ENCODE assay signal across 19 cellular contexts in the genomic region with DNA sequence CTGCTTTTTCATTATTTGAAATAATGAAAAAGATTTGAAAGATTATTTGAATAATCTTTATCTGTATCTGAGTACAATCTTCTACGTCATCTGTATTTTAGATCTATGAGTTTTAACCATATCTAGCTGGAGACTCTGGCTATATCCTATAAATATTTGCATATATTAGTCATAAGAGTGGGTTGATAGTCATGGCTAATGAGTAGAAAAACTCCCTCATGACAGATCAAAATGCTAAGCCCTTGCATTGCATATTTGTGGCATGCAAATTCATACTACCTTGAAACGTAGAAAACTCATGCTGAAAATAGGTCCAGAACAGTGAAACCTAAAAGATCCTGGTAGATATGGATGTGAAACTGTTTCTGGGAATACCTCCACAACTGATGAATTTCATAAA.
"Had no signal": no experiment of that assay in that cellular context is flagged by ENCODE, and none has a peak within 500 bp of the region (broad histone marks: within the 10 kb centered on the region; RNA-seq: fewer than 3 reads in every experiment).

No MANE protein-coding gene starts in this region.

- DNase-seq: activated CD4-positive, alpha-beta T cell treated with anti-CD3 and anti-CD28 coated beads for 1 hour; activated CD4-positive, alpha-beta T cell treated with anti-CD3 and anti-CD28 coated beads, Interleukin-2, amount 50 U/mL, for 4 hours; activated naive CD4-positive, alpha-beta T cell treated with Interleukin-2 at 50 U/mL for 16 hours; effector CD4-positive, alpha-beta T cell; hypothalamus; left ventricle myocardium inferior; mesenchymal stem cell; natural killer cell; nucleus accumbens; stimulated activated CD4-positive, alpha-beta T cell treated with anti-CD3 and anti-CD28 coated beads, Interleukin-4, amount 100 ng/mL, for 4 hours; stimulated activated CD8-positive, alpha-beta memory T cell treated with anti-CD3 and anti-CD28 coated beads, Interleukin-4, amount 100 ng/mL, for 48 hours; stimulated activated naive CD4-positive, alpha-beta T cell treated with Interleukin-2 at 50 U/mL for 16 hours; substantia nigra; T-helper 9 cell had no signal

- H3K4me3 Mint-ChIP-seq: activated T-helper 17 cell treated with anti-CD3 and anti-CD28 coated beads, Interleukin-2, amount 50 U/mL, for 72 hours; natural killer cell; type B pancreatic cell had no signal

- H3K36me3 Mint-ChIP-seq: type B pancreatic cell had no signal

- H3K27me3 ChIP-seq: esophagus muscularis mucosa, right atrium auricular region had no signal

- H3K4me1 Mint-ChIP-seq: activated T-helper 17 cell treated with anti-CD3 and anti-CD28 coated beads, Interleukin-2, amount 50 U/mL, for 72 hours; natural killer cell had no signal

- H3K27me3 Mint-ChIP-seq: activated T-helper 17 cell treated with anti-CD3 and anti-CD28 coated beads, Interleukin-2, amount 50 U/mL, for 72 hours; type B pancreatic cell had no signal

- H3K4me1 ChIP-seq: esophagus muscularis mucosa, left ventricle myocardium inferior, right atrium auricular region had no signal

- H3K9me3 ChIP-seq: esophagus muscularis mucosa, right atrium auricular region had no signal

- H3K36me3 ChIP-seq: esophagus muscularis mucosa, left ventricle myocardium inferior, right atrium auricular region had no signal

- H3K9me3 Mint-ChIP-seq: type B pancreatic cell had no signal

- H3K27ac ChIP-seq: coronary artery, esophagus muscularis mucosa, left ventricle myocardium inferior, right atrium auricular region had no signal

- H3K27ac Mint-ChIP-seq: activated T-helper 17 cell treated with anti-CD3 and anti-CD28 coated beads, Interleukin-2, amount 50 U/mL, for 72 hours; natural killer cell; type B pancreatic cell had no signal

- H3K4me3 ChIP-seq: coronary artery, esophagus muscularis mucosa, left ventricle myocardium inferior, right atrium auricular region had no signal
